ENCODE assay signal across 1 cellular context in genomic region chrX:151852294-151852693, GRCh38.
TF ChIP-seq lines count a peak whose summit lies in the region.

No MANE protein-coding gene starts in this region.

TF ChIP-seq in K562, 482 proteins besides CTCF, POLR2A, EP300 and RAD21 (continued from another document):
- peak; percentile 29; the same call in 1 of the 2 replicates for TF ChIP-seq DEAF1 (CRISPR knock-in tag; IDR thresholded peaks at IDR 0.05)
TF ChIP-seq in K562: peak in this region for 2.
